9 cellular contexts compared by ENCODE assay signal in the genomic region with DNA sequence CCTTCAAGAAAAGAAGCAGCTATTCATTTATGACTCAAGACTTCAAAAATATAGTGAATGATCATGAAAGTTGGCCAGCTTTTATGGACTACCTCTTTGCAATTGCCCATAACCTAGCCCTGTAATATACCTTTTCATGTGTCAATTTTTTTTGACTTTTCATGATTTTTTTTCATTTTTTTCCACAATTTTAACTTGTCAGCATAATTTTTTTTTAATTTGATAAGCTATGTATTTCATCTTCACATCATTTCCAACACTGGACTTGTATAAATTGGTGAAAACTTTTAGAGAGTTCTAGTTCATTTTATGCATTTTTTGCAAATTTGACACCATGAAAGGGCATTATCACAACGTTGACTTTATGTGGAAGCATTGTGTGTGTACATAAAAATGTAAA.
"Had no signal": no experiment of that assay in that cellular context is flagged by ENCODE, and none has a peak within 500 bp of the region (broad histone marks: within the 10 kb centered on the region; RNA-seq: fewer than 3 reads in every experiment).

No MANE protein-coding gene starts in this region.

- H3K27ac ChIP-seq: KMS-11 had no signal

- DNase-seq: H9, HCEC 1CT, Karpas-422, KBM-7 had no signal

- ATAC-seq: GM23338 had no signal

- H3K4me2 ChIP-seq: GM23338, KMS-11 had no signal

- H3K9ac ChIP-seq: KMS-11 had no signal

- H2AFZ ChIP-seq: GM23338 had no signal

- H3K4me3 ChIP-seq: GM23338 had no signal

- FAIRE-seq: H1, H54, HTR-8/SVneo had no signal
